ENCODE assay signal across 2 cellular contexts in the genomic region with DNA sequence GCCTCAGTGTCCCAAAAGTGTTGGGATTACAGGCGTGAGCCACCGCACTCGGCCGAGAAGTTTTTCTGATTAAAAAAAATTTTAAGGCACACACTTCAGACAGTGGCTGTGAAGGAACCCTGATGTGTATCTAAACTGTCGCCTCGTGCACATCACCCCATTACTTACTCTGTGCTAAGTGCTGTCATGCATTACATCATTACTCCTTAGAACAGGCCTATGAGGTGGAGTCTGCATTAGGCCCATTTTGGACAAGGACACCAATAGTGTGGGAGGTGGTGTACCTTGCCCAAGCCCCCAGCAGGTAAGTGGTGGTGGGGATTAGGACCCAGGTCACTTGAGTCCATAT.
TF ChIP-seq lines count a peak whose summit lies in the region.

No MANE protein-coding gene starts in this region.

TF ChIP-seq in A549, 52 proteins besides CTCF, POLR2A, EP300 and RAD21 (continued from another document):
- TF ChIP-seq SMC3 (IDR thresholded peaks at IDR 0.05) (no peak), EHMT2 (IDR thresholded peaks at IDR 0.05; ENCODE audit: low read depth) (no peak), HOXB5 (CRISPR knock-in tag; IDR thresholded peaks at IDR 0.05) (no peak), FOSL2 (IDR thresholded peaks at IDR 0.05) (no peak), FOSL2 (CRISPR knock-in tag; IDR thresholded peaks at IDR 0.05) (no peak), RARB (CRISPR knock-in tag; IDR thresholded peaks at IDR 0.05) (no peak), MAZ (IDR thresholded peaks at IDR 0.05; ENCODE audit: borderline replicate concordance, low read depth, low read length) (no peak), NFE2L2 (conservative IDR thresholded peaks at IDR 0.05; ENCODE audit: low read length) (no peak), CBX8 (IDR thresholded peaks at IDR 0.05) (no peak), JUN (IDR thresholded peaks at IDR 0.05) (no peak), RNF2 (IDR thresholded peaks at IDR 0.05; ENCODE audit: borderline replicate concordance, low read depth) (no peak), CHD2 (IDR thresholded peaks at IDR 0.05; ENCODE audit: low read length, partially characterized antibody) (no peak)
- TF ChIP-seq, protein P1, sequence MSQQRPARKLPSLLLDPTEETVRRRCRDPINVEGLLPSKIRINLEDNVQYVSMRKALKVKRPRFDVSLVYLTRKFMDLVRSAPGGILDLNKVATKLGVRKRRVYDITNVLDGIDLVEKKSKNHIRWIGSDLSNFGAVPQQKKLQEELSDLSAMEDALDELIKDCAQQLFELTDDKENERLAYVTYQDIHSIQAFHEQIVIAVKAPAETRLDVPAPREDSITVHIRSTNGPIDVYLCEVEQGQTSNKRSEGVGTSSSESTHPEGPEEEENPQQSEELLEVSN (IDR thresholded peaks at IDR 0.05; ENCODE audit: borderline replicate concordance, low read depth): no peak

TF ChIP-seq in SK-N-SH treated with all-trans-retinoic acid at 6 μM for 48 hours, 23 proteins besides CTCF, POLR2A, EP300 and RAD21 (continued from another document):
- TF ChIP-seq, protein P2, sequence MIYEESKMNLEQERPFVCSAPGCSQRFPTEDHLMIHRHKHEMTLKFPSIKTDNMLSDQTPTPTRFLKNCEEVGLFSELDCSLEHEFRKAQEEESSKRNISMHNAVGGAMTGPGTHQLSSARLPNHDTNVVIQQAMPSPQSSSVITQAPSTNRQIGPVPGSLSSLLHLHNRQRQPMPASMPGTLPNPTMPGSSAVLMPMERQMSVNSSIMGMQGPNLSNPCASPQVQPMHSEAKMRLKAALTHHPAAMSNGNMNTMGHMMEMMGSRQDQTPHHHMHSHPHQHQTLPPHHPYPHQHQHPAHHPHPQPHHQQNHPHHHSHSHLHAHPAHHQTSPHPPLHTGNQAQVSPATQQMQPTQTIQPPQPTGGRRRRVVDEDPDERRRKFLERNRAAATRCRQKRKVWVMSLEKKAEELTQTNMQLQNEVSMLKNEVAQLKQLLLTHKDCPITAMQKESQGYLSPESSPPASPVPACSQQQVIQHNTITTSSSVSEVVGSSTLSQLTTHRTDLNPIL (CRISPR knock-in tag; IDR thresholded peaks at IDR 0.05; ENCODE audit: low read depth): no peak
- TF ChIP-seq OSR1 (CRISPR knock-in tag; IDR thresholded peaks at IDR 0.05) (no peak), ZNF565 (CRISPR knock-in tag; conservative IDR thresholded peaks at IDR 0.05; ENCODE audit: low read depth) (no peak), ISL1 (CRISPR knock-in tag; IDR thresholded peaks at IDR 0.05) (no peak), PPARA (CRISPR knock-in tag; IDR thresholded peaks at IDR 0.05; ENCODE audit: borderline replicate concordance) (no peak), TOX (CRISPR knock-in tag; IDR thresholded peaks at IDR 0.05; ENCODE audit: borderline replicate concordance) (no peak), ZFP30 (CRISPR knock-in tag; IDR thresholded peaks at IDR 0.05) (no peak), ZNF8 (CRISPR knock-in tag; IDR thresholded peaks at IDR 0.05) (no peak), CSDC2 (CRISPR knock-in tag; IDR thresholded peaks at IDR 0.05) (no peak), ZFP3 (CRISPR knock-in tag; IDR thresholded peaks at IDR 0.05) (no peak), ARNTL (CRISPR knock-in tag; IDR thresholded peaks at IDR 0.05; ENCODE audit: borderline replicate concordance, low read depth) (no peak), SNAI2 (CRISPR knock-in tag; IDR thresholded peaks at IDR 0.05) (no peak), RARB (CRISPR knock-in tag; IDR thresholded peaks at IDR 0.05) (no peak)
- TF ChIP-seq, protein P3, sequence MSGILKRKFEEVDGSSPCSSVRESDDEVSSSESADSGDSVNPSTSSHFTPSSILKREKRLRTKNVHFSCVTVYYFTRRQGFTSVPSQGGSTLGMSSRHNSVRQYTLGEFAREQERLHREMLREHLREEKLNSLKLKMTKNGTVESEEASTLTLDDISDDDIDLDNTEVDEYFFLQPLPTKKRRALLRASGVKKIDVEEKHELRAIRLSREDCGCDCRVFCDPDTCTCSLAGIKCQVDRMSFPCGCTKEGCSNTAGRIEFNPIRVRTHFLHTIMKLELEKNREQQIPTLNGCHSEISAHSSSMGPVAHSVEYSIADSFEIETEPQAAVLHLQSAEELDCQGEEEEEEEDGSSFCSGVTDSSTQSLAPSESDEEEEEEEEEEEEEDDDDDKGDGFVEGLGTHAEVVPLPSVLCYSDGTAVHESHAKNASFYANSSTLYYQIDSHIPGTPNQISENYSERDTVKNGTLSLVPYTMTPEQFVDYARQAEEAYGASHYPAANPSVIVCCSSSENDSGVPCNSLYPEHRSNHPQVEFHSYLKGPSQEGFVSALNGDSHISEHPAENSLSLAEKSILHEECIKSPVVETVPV (CRISPR knock-in tag; IDR thresholded peaks at IDR 0.05): no peak
- TF ChIP-seq, protein P4, sequence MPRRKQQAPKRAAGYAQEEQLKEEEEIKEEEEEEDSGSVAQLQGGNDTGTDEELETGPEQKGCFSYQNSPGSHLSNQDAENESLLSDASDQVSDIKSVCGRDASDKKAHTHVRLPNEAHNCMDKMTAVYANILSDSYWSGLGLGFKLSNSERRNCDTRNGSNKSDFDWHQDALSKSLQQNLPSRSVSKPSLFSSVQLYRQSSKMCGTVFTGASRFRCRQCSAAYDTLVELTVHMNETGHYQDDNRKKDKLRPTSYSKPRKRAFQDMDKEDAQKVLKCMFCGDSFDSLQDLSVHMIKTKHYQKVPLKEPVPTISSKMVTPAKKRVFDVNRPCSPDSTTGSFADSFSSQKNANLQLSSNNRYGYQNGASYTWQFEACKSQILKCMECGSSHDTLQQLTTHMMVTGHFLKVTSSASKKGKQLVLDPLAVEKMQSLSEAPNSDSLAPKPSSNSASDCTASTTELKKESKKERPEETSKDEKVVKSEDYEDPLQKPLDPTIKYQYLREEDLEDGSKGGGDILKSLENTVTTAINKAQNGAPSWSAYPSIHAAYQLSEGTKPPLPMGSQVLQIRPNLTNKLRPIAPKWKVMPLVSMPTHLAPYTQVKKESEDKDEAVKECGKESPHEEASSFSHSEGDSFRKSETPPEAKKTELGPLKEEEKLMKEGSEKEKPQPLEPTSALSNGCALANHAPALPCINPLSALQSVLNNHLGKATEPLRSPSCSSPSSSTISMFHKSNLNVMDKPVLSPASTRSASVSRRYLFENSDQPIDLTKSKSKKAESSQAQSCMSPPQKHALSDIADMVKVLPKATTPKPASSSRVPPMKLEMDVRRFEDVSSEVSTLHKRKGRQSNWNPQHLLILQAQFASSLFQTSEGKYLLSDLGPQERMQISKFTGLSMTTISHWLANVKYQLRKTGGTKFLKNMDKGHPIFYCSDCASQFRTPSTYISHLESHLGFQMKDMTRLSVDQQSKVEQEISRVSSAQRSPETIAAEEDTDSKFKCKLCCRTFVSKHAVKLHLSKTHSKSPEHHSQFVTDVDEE (CRISPR knock-in tag; IDR thresholded peaks at IDR 0.05): no peak
- TF ChIP-seq, protein P5, sequence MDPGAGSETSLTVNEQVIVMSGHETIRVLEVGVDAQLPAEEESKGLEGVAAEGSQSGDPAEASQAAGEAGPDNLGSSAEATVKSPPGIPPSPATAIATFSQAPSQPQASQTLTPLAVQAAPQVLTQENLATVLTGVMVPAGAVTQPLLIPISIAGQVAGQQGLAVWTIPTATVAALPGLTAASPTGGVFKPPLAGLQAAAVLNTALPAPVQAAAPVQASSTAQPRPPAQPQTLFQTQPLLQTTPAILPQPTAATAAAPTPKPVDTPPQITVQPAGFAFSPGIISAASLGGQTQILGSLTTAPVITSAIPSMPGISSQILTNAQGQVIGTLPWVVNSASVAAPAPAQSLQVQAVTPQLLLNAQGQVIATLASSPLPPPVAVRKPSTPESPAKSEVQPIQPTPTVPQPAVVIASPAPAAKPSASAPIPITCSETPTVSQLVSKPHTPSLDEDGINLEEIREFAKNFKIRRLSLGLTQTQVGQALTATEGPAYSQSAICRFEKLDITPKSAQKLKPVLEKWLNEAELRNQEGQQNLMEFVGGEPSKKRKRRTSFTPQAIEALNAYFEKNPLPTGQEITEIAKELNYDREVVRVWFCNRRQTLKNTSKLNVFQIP (CRISPR knock-in tag; IDR thresholded peaks at IDR 0.05; ENCODE audit: borderline replicate concordance, low read depth): no peak
